In genomic region chr12:124007810-124008570, GRCh38 we compare ENCODE assay signal across 1 cellular context.
TF ChIP-seq lines count a peak whose summit lies in the region.

No MANE protein-coding gene starts in this region.

TF ChIP-seq in GM23338, 12 proteins besides CTCF, POLR2A, EP300 and RAD21 (continued from another document):
- TF ChIP-seq, protein P1, sequence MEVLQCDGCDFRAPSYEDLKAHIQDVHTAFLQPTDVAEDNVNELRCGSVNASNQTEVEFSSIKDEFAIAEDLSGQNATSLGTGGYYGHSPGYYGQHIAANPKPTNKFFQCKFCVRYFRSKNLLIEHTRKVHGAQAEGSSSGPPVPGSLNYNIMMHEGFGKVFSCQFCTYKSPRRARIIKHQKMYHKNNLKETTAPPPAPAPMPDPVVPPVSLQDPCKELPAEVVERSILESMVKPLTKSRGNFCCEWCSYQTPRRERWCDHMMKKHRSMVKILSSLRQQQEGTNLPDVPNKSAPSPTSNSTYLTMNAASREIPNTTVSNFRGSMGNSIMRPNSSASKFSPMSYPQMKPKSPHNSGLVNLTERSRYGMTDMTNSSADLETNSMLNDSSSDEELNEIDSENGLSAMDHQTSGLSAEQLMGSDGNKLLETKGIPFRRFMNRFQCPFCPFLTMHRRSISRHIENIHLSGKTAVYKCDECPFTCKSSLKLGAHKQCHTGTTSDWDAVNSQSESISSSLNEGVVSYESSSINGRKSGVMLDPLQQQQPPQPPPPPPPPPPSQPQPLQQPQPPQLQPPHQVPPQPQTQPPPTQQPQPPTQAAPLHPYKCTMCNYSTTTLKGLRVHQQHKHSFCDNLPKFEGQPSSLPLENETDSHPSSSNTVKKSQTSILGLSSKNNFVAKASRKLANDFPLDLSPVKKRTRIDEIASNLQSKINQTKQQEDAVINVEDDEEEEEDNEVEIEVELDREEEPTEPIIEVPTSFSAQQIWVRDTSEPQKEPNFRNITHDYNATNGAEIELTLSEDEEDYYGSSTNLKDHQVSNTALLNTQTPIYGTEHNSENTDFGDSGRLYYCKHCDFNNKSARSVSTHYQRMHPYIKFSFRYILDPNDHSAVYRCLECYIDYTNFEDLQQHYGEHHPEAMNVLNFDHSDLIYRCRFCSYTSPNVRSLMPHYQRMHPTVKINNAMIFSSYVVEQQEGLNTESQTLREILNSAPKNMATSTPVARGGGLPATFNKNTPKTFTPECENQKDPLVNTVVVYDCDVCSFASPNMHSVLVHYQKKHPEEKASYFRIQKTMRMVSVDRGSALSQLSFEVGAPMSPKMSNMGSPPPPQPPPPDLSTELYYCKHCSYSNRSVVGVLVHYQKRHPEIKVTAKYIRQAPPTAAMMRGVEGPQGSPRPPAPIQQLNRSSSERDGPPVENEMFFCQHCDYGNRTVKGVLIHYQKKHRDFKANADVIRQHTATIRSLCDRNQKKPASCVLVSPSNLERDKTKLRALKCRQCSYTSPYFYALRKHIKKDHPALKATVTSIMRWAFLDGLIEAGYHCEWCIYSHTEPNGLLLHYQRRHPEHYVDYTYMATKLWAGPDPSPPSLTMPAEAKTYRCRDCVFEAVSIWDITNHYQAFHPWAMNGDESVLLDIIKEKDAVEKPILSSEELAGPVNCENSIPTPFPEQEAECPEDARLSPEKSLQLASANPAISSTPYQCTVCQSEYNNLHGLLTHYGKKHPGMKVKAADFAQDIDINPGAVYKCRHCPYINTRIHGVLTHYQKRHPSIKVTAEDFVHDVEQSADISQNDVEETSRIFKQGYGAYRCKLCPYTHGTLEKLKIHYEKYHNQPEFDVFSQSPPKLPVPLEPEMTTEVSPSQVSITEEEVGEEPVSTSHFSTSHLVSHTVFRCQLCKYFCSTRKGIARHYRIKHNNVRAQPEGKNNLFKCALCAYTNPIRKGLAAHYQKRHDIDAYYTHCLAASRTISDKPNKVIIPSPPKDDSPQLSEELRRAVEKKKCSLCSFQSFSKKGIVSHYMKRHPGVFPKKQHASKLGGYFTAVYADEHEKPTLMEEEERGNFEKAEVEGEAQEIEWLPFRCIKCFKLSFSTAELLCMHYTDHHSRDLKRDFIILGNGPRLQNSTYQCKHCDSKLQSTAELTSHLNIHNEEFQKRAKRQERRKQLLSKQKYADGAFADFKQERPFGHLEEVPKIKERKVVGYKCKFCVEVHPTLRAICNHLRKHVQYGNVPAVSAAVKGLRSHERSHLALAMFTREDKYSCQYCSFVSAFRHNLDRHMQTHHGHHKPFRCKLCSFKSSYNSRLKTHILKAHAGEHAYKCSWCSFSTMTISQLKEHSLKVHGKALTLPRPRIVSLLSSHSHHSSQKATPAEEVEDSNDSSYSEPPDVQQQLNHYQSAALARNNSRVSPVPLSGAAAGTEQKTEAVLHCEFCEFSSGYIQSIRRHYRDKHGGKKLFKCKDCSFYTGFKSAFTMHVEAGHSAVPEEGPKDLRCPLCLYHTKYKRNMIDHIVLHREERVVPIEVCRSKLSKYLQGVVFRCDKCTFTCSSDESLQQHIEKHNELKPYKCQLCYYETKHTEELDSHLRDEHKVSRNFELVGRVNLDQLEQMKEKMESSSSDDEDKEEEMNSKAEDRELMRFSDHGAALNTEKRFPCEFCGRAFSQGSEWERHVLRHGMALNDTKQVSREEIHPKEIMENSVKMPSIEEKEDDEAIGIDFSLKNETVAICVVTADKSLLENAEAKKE (CRISPR knock-in tag; IDR thresholded peaks at IDR 0.05) = no peak
- TF ChIP-seq NANOG (IDR thresholded peaks at IDR 0.05; ENCODE audit: borderline replicate concordance) (no peak), REST (IDR thresholded peaks at IDR 0.05; ENCODE audit: unreplicated experiment) (no peak), JUNB (IDR thresholded peaks at IDR 0.05; ENCODE audit: unreplicated experiment) (no peak), STAT1 (IDR thresholded peaks at IDR 0.05; ENCODE audit: unreplicated experiment) (no peak), EZH2phosphoT487 (IDR thresholded peaks at IDR 0.05; ENCODE audit: unreplicated experiment) (no peak), ZNF114 (CRISPR knock-in tag; IDR thresholded peaks at IDR 0.05) (no peak), CREB1 (CRISPR knock-in tag; IDR thresholded peaks at IDR 0.05; ENCODE audit: low read depth) (no peak)
